8 cellular contexts compared by ENCODE assay signal in the genomic region with DNA sequence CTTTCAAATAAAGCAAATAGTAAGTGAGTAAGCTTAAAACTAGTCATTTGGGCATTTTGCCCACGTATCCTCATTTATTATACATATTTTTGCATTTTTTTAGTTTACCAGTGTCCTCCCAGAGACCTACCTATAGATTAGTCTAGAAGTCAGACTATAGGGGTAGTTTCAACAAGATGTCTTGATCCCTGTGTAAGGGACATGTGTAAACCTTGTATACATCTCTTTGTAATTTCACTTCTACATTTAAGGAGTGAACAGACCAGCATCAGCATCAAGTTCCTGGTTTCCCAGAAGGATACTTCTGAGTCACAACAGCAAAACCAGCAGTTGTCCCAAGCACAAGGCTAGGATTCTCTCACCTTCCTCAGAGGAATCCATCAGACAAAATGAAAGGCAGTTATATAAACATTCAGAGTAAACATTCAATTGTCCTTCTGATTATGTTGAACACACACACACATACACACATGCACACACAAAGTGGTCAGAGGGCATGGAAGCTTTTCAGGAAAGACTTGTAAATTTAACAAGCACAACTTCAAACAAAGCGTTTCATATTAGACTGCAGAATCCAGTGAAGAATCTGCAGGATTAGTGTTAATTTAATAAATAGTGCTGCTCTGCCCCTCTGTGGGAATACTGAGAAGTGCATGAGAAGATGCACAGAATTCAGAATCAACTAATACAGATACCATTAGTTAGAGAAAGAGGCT. TPM values are rescaled to one million over a fixed set of nuclear protein-coding genes. Genes with fewer than 3 reads are reported as not detected.
DNase-seq lines count a peak whose midpoint lies in the region; ATAC-seq, FAIRE-seq and TF ChIP-seq lines count a peak whose summit lies in the region.

No MANE protein-coding gene starts in this region.

- no peaks in the 10 kb centered on the region for H3K79me2 ChIP-seq in HepG2 (ENCODE audit: insufficient read depth, low read length)

- CTCF ChIA-PET in activated CD8-positive, alpha-beta memory T cell treated with anti-CD3 and anti-CD28 coated beads, Interleukin-2, amount 10 ng/mL, durations not matched to agents 7 days and 5 days (lab: Charles Lee) = interaction anchor here (0.5 to 1.6 kb wide), 4 partner anchors 13 to 1338 kb away, joined by 3 to 4 read pairs (median 4); no protein-coding TSS in a partner anchor
- CTCF ChIA-PET in HepG2 (lab: Yijun Ruan, JAX; ENCODE audit: low intra/inter-chr PET ratio, low total read pairs) = interaction anchor here (1.7 to 1.8 kb wide), 2 partner anchors 238 to 1001 kb away, joined by 6 to 21 read pairs; no protein-coding TSS in a partner anchor

- in situ Hi-C loops in HepG2 (cut with HindIII; ENCODE audit: extremely low pct_ligation_motif_present, low pct_unique_long_range_greater_than_20kb) (loop anchor here (25.0 kb wide), 3 partner anchors 247 to 1197 kb away; a partner anchor contains a TSS), transverse colon (cut with MboI; ENCODE audit: low pct_ligation_motif_present in 1 of 4, low pct_unique_long_range_greater_than_20kb in 1 of 4, low sequenced_read_pairs in 3 of 4) (loop anchor here in 3 of 4 donors (10.0 to 25.0 kb wide), 4 partner anchors 222 to 997 kb away; no protein-coding TSS in a partner anchor)

- H3K4me3 Mint-ChIP-seq in activated CD8-positive, alpha-beta memory T cell treated with anti-CD3 and anti-CD28 coated beads, Interleukin-2, amount 10 ng/mL, durations not matched to agents 7 days and 5 days = no peak overlapping the region

- peak; percentile 30 for FAIRE-seq in HepG2 (lab: Jason Lieb, UNC)

- no peaks in the 10 kb centered on the region for H3K27me3 Mint-ChIP-seq in activated CD8-positive, alpha-beta memory T cell treated with anti-CD3 and anti-CD28 coated beads, Interleukin-2, amount 10 ng/mL, durations not matched to agents 7 days and 5 days

- H4K20me1 ChIP-seq in HepG2 (ENCODE audit: insufficient read depth, low read length) = no peaks in the 10 kb centered on the region

- H3K27me3 ChIP-seq in Peyer's patch (no peaks in the 10 kb centered on the region), HepG2 (ENCODE audit: control insufficient read depth in 1 of 2, insufficient read depth in 2 of 2, low read length in 2 of 2) (no peaks in the 10 kb centered on the region), transverse colon (no peaks in the 10 kb centered on the region)

- no peak for DNase-seq in activated CD8-positive, alpha-beta memory T cell treated with anti-CD3 and anti-CD28 coated beads, Interleukin-2, amount 10 ng/mL, durations not matched to agents 7 days and 5 days
- DNase-seq in activated CD8-positive, alpha-beta memory T cell treated with anti-CD3 and anti-CD28 coated beads, Interleukin-2, amount 50 U/mL, for 4 hours = no peak
- DNase-seq in GM20000 (ENCODE audit: low spot score) (peak; percentile 53), Peyer's patch (peak in 1 of 3 donors; percentile 18), cerebellum (ENCODE audit: low spot score) (peak; percentile 11), HepG2 (ENCODE audit: low spot score) (peak; percentile 17), transverse colon (no peak)

- H3K27ac Mint-ChIP-seq in activated CD8-positive, alpha-beta memory T cell treated with anti-CD3 and anti-CD28 coated beads, Interleukin-2, amount 10 ng/mL, durations not matched to agents 7 days and 5 days = no peak overlapping the region

- TF ChIP-seq EP300 in HepG2 (IDR thresholded peaks at IDR 0.05; ENCODE audit: low read depth in 2 of 2, low read length in 2 of 2) = no peak
- no peak for TF ChIP-seq EP300 in HepG2 (CRISPR knock-in tag; IDR thresholded peaks at IDR 0.05; ENCODE audit: borderline replicate concordance)
- TF ChIP-seq EP300 in transverse colon (IDR thresholded peaks at IDR 0.05; ENCODE audit: low read depth) = no peak

- H3K4me1 ChIP-seq in Peyer's patch (no peaks in the 10 kb centered on the region), HepG2 (ENCODE audit: insufficient read depth, low read length) (no peaks in the 10 kb centered on the region), transverse colon (peaks cover 0 to 11% (median 3%) of the 10 kb centered on the region in 4 donors)

- TF ChIP-seq POLR2A in Peyer's patch (IDR thresholded peaks at IDR 0.05) = no peak
- TF ChIP-seq POLR2A in HepG2 (IDR thresholded peaks at IDR 0.05; ENCODE audit: insufficient read depth in 1 of 2, low read depth in 2 of 2, low read length in 2 of 2) = no peak
- no peak for TF ChIP-seq POLR2A in transverse colon (IDR thresholded peaks at IDR 0.05)

- H3K4me2 ChIP-seq in HepG2 (ENCODE audit: low read depth, low read length) = no peak overlapping the region

- H3K36me3 Mint-ChIP-seq in activated CD8-positive, alpha-beta memory T cell treated with anti-CD3 and anti-CD28 coated beads, Interleukin-2, amount 10 ng/mL, durations not matched to agents 7 days and 5 days = no peaks in the 10 kb centered on the region

- H3K9ac ChIP-seq in HepG2 (ENCODE audit: insufficient read depth, low read depth, low read length) = no peak overlapping the region

- no peak overlapping the region for H3K27ac ChIP-seq in Peyer's patch
- no peak overlapping the region for H3K27ac ChIP-seq in HepG2 (ENCODE audit: extremely low read length, insufficient read depth, low read length)
- H3K27ac ChIP-seq in transverse colon = no peak overlapping the region

- peaks cover 4% of the 10 kb centered on the region for H3K4me1 Mint-ChIP-seq in activated CD8-positive, alpha-beta memory T cell treated with anti-CD3 and anti-CD28 coated beads, Interleukin-2, amount 10 ng/mL, durations not matched to agents 7 days and 5 days

- POLR2A ChIA-PET in HepG2 (lab: Yijun Ruan, JAX) = no interaction called here

- peak; percentile 66 for TF ChIP-seq CTCF in GM20000 (IDR thresholded peaks at IDR 0.05; ENCODE audit: extremely low read depth, missing control alignments)
- TF ChIP-seq CTCF in Peyer's patch (IDR thresholded peaks at IDR 0.05) = peak; percentile 55 to 85 (median 70)
- TF ChIP-seq CTCF in HepG2 (CRISPR knock-in tag; IDR thresholded peaks at IDR 0.05) = peak; percentile 65
- peak; percentile 60 to 79 (median 65) for TF ChIP-seq CTCF in transverse colon (IDR thresholded peaks at IDR 0.05)

- H3K9me3 Mint-ChIP-seq in activated CD8-positive, alpha-beta memory T cell treated with anti-CD3 and anti-CD28 coated beads, Interleukin-2, amount 10 ng/mL, durations not matched to agents 7 days and 5 days (ENCODE audit: low read depth) = no peaks in the 10 kb centered on the region

- H3K4me3 ChIP-seq in Peyer's patch (no peak overlapping the region), HepG2 (replicated peaks in 1 of 3; ENCODE audit: insufficient read depth in 1 of 3, low read depth in 2 of 3, low read length in 3 of 3) (no peak overlapping the region), transverse colon (no peak overlapping the region)

- peak; percentile 76 for ATAC-seq in activated CD8-positive, alpha-beta memory T cell treated with anti-CD3 and anti-CD28 coated beads, Interleukin-2, amount 10 ng/mL, durations not matched to agents 7 days and 5 days
- ATAC-seq in HG03460 (IDR thresholded peaks at IDR 0.05; ENCODE audit: unreplicated experiment) = peak; percentile 93
- ATAC-seq in HepG2 = peak; percentile 80

- BruUV-seq in HepG2 (replicated peaks; lab: Mats Ljungman, UMichigan) = no TSS peak

- H3K9me3 ChIP-seq in Peyer's patch = no peaks in the 10 kb centered on the region
- no peaks in the 10 kb centered on the region for H3K9me3 ChIP-seq in HepG2 (ENCODE audit: low read length)
- no peaks in the 10 kb centered on the region for H3K9me3 ChIP-seq in transverse colon

- H2AFZ ChIP-seq in HepG2 (ENCODE audit: low read length) = no peak overlapping the region

- H3K36me3 ChIP-seq in Peyer's patch (no peaks in the 10 kb centered on the region), HepG2 (replicated peaks in 1 of 2; ENCODE audit: control insufficient read depth in 1 of 2, insufficient read depth in 2 of 2, low read length in 2 of 2) (no peaks in the 10 kb centered on the region), transverse colon (no peaks in the 10 kb centered on the region)

- intact Hi-C loops in HepG2 (cut with micrococcal nuclease; ENCODE audit: unreplicated experiment) (loop anchor here (1.0 kb wide), 2 partner anchors 308 to 1000 kb away; no protein-coding TSS in a partner anchor), transverse colon (cut with DNase I; ENCODE audit: low total_unique reads) (no loop called here)

- WGBS in HepG2 (ENCODE audit: low lambda C conversion rate) = 18% methylated on average over 2 of the region's 2 CpGs
- 31 to 50% methylated on average over 1 to 2 of the region's 2 CpGs for WGBS in transverse colon (ENCODE audit: low coverage in 1 of 2), 2 donors

- peak; percentile 32; the same call in 1 of the 2 replicates for TF ChIP-seq RAD21 in HepG2 (CRISPR knock-in tag; IDR thresholded peaks at IDR 0.05)

TF ChIP-seq in HepG2, 621 proteins besides CTCF, POLR2A, EP300 and RAD21 (continues in another document):
- TF ChIP-seq STAG1 (CRISPR knock-in tag; IDR thresholded peaks at IDR 0.05) (peak; percentile 78), SMC3 (IDR thresholded peaks at IDR 0.05; ENCODE audit: low read length) (peak; percentile 68)

RNA-seq across cellular contexts. Expression of a gene that starts 55.4 kb away (rescaled TPM):
- total RNA-seq in activated CD8-positive, alpha-beta memory T cell treated with anti-CD3 and anti-CD28 coated beads, Interleukin-2, amount 10 ng/mL, durations not matched to agents 7 days and 5 days = 100 to 1,000 TPM; 261 to 288 TPM
- total RNA-seq in Peyer's patch (100 to 1,000 TPM; 198 to 422 (median 249) TPM), cerebellum (125 TPM), HepG2 (2016; rRNA removed; fragmentation: Illumina TruSeq; extraction: Trizol) (428 and 545 TPM in 2 replicates), transverse colon (100 to 1,000 TPM; 252 to 668 (median 349) TPM)
- total RNA-seq in HepG2 (2016; cell fraction: cytosol; rRNA removed; fragmentation: Illumina TruSeq; extraction: Trizol; ENCODE audit: low read depth) = 309 and 320 TPM in 2 replicates
- total RNA-seq in HepG2 (2016; cell fraction: insoluble cytoplasmic fraction; rRNA removed; fragmentation: Illumina TruSeq; extraction: Trizol) = 423 and 560 TPM in 2 replicates
- total RNA-seq in HepG2 (2016; cell fraction: membrane; rRNA removed; fragmentation: Illumina TruSeq; extraction: Trizol) = 458 and 486 TPM in 2 replicates
- total RNA-seq in HepG2 (2016; cell fraction: nucleus; rRNA removed; fragmentation: Illumina TruSeq; extraction: Trizol) = 171 and 187 TPM in 2 replicates
- polyA plus RNA-seq in HepG2 (2011; rRNA removed) = 763 and 997 TPM in 2 replicates
- polyA plus RNA-seq in HepG2 (2011; cell fraction: cytosol; rRNA removed) = 642 and 695 TPM in 2 replicates
- 195 and 281 TPM in 2 replicates for polyA plus RNA-seq in HepG2 (2011; cell fraction: nucleus; rRNA removed)
- polyA plus RNA-seq in HepG2 (2012) = 655 and 738 TPM in 2 replicates
- polyA plus RNA-seq in HepG2 (2016; cell fraction: cytosol; fragmentation: Illumina TruSeq; extraction: Trizol; ENCODE audit: low read depth) = 408 and 481 TPM in 2 replicates
- 558 and 666 TPM in 2 replicates for polyA plus RNA-seq in HepG2 (2016; cell fraction: insoluble cytoplasmic fraction; fragmentation: Illumina TruSeq; extraction: Trizol; ENCODE audit: low read depth)
- 465 and 543 TPM in 2 replicates for polyA plus RNA-seq in HepG2 (2016; cell fraction: membrane; fragmentation: Illumina TruSeq; extraction: Trizol; ENCODE audit: low read depth)
- 329 and 371 TPM in 2 replicates for polyA plus RNA-seq in HepG2 (2016; cell fraction: nucleus; fragmentation: Illumina TruSeq; extraction: Trizol; ENCODE audit: insufficient read depth, low read depth)
- 251 and 278 TPM in 2 replicates for polyA minus RNA-seq in HepG2 (2011; rRNA and poly(A)+ RNA removed; ENCODE audit: low replicate concordance)
- 130 and 157 TPM in 2 replicates for polyA minus RNA-seq in HepG2 (2011; cell fraction: cytosol; rRNA and poly(A)+ RNA removed)
- 121 and 147 TPM in 2 replicates for polyA minus RNA-seq in HepG2 (2011; cell fraction: nucleus; rRNA and poly(A)+ RNA removed)

Comparison
In these comparisons a context has a peak if more than half of its experiments do, and no peak if none do; other contexts are left out.
1. DNase-seq: peak in GM20000 (single experiment), cerebellum (single experiment) and HepG2 (single experiment); none in activated CD8-positive, alpha-beta memory T cell treated with anti-CD3 and anti-CD28 coated beads, Interleukin-2, amount 10 ng/mL, durations not matched to agents 7 days and 5 days (single experiment), activated CD8-positive, alpha-beta memory T cell treated with anti-CD3 and anti-CD28 coated beads, Interleukin-2, amount 50 U/mL, for 4 hours (single experiment) and transverse colon (single experiment).
2. Peak in every context shown above with its lines, with median percentiles within 50 percentile points of each other: ATAC-seq and CTCF ChIP-seq.